11 cellular contexts compared by ENCODE assay signal in genomic region chr17:27384261-27384701, GRCh38.
DNase-seq lines count a peak whose midpoint lies in the region; ATAC-seq and TF ChIP-seq lines count a peak whose summit lies in the region.
"Had no signal": no experiment of that assay in that cellular context is flagged by ENCODE, and none has a peak within 500 bp of the region (broad histone marks: within the 10 kb centered on the region; RNA-seq: fewer than 3 reads in every experiment).

No MANE protein-coding gene starts in this region.

- no peak overlapping the region for H2AFZ ChIP-seq in GM23248

- DNase-seq in GM23248 (peak; percentile 98), head of caudate nucleus (peak in 34 of 42 donors; percentile 14 to 84 (median 50)), sciatic nerve (ENCODE audit: low spot score) (peak; percentile 47), AML-193 (lab: John Stamatoyannopoulos, UW) (no peak)
- DNase-seq in effector CD4-positive, alpha-beta T cell: no peak
- DNase-seq: activated naive CD4-positive, alpha-beta T cell treated with anti-CD3 and anti-CD28 coated beads for 36 hours; NCI-H2107 had no signal

- H3F3A ChIP-seq in GM23248 (ENCODE audit: insufficient read depth): peaks cover 16% of the 10 kb centered on the region

- no peaks in the 10 kb centered on the region for H3K27me3 ChIP-seq in GM23248 (replicated peaks; ENCODE audit: insufficient read depth)

- peak overlapping the region; percentile 52 for H3K9ac ChIP-seq in GM23248

- H3K27ac ChIP-seq in GM23248 (peak overlapping the region; percentile 75), VCaP (0 out of 2 replicates have a peak overlapping the region, but pooled peaks have one; percentile 3)

- H3K4me2 ChIP-seq in GM23248 (ENCODE audit: unreplicated experiment): peak overlapping the region; percentile 66

- TF ChIP-seq CTCF in VCaP (conservative IDR thresholded peaks at IDR 0.05): no peak

- H4K20me1 ChIP-seq in GM23248 (ENCODE audit: insufficient read depth): no peaks in the 10 kb centered on the region

- H3K79me2 ChIP-seq in GM23248 (ENCODE audit: insufficient read depth): no peaks in the 10 kb centered on the region

- no peaks in the 10 kb centered on the region for H3K9me2 ChIP-seq in GM23248 (ENCODE audit: insufficient read depth)

- peaks cover 24% of the 10 kb centered on the region for H3K4me1 ChIP-seq in GM23248 (ENCODE audit: insufficient read depth)

- ATAC-seq in sciatic nerve (no peak), GM21529 (IDR thresholded peaks at IDR 0.05; ENCODE audit: unreplicated experiment) (no peak), HG03097 (IDR thresholded peaks at IDR 0.05; ENCODE audit: low FRiP score, unreplicated experiment) (no peak)

- H3K9me3 ChIP-seq in GM23248 (ENCODE audit: low read depth): no peaks in the 10 kb centered on the region

- intact Hi-C loops in head of caudate nucleus (cut with DNase I) (no loop called here), sciatic nerve (cut with DNase I) (no loop called here)

- no peaks in the 10 kb centered on the region for H3K36me3 ChIP-seq in GM23248 (ENCODE audit: low read depth)

- in situ Hi-C loops in GM23248 (cut with MboI): no loop called here

- H3K4me3 ChIP-seq in GM23248: 0 out of 2 replicates have a peak overlapping the region, but pooled peaks have one; percentile 10
- H3K4me3 ChIP-seq: skin epidermis had no signal

- 1 to 2% methylated on average over 7 of the region's 7 CpGs for WGBS in GM23248 (ENCODE audit: low coverage in 1 of 2, low lambda C conversion rate in 2 of 2, missing lambda C conversion rate in 2 of 2), 2 experiments

Comparison
In these comparisons a context has a peak if more than half of its experiments do, and no peak if none do; other contexts are left out.
1. DNase-seq: peak in GM23248 (single experiment), head of caudate nucleus (34 of 42) and sciatic nerve (single experiment); none in AML-193 (0 of 2) and effector CD4-positive, alpha-beta T cell (single experiment).